ENCODE assay signal across 11 cellular contexts in genomic region chr2:241639385-241639784, GRCh38. TPM values are rescaled to one million over a fixed set of nuclear protein-coding genes. Genes with fewer than 3 reads are reported as not detected.
DNase-seq lines count a peak whose midpoint lies in the region; ATAC-seq and TF ChIP-seq lines count a peak whose summit lies in the region.
"Had no signal": no experiment of that assay in that cellular context is flagged by ENCODE, and none has a peak within 500 bp of the region (broad histone marks: within the 10 kb centered on the region; RNA-seq: fewer than 3 reads in every experiment).

No MANE protein-coding gene starts in this region.

- no peak overlapping the region for H3K9ac ChIP-seq in Loucy (ENCODE audit: low read depth, low read length, poor library complexity, severe bottlenecking)
- H3K9ac ChIP-seq in skeletal muscle tissue (ENCODE audit: low read depth in 1 of 3, low read length in 3 of 3) = peak overlapping the region in 1 of 3 donors; percentile 16

- no peak for ATAC-seq in activated T-cell treated with anti-CD3 and anti-CD28 coated beads, Interleukin-2, amount 50 U/mL, for 72 hours (replicated peaks in 1 of 2)
- ATAC-seq in HG03108 (IDR thresholded peaks at IDR 0.05; ENCODE audit: unreplicated experiment) = no peak
- no peak for ATAC-seq in activated CD8-positive, alpha-beta memory T cell treated with anti-CD3 and anti-CD28 coated beads, Interleukin-2, amount 10 ng/mL, durations not matched to agents 7 days and 5 days

- peak overlapping the region; percentile 97 for H3K4me2 ChIP-seq in Loucy (ENCODE audit: low read depth, low read length, poor library complexity, severe bottlenecking)

- H3K27ac Mint-ChIP-seq in activated T-cell treated with anti-CD3 and anti-CD28 coated beads, Interleukin-2, amount 50 U/mL, for 72 hours = no peak overlapping the region
- no peak overlapping the region for H3K27ac Mint-ChIP-seq in endothelial cell (ENCODE audit: unreplicated experiment)
- H3K27ac Mint-ChIP-seq in activated CD8-positive, alpha-beta memory T cell treated with anti-CD3 and anti-CD28 coated beads, Interleukin-2, amount 10 ng/mL, durations not matched to agents 7 days and 5 days = no peak overlapping the region
- H3K27ac Mint-ChIP-seq: activated naive CD8-positive, alpha-beta T cell treated with anti-CD3 and anti-CD28 coated beads, Interleukin-2, amount 10 ng/mL, durations not matched to agents 7 days and 5 days had no signal

- TF ChIP-seq CTCF in Loucy (conservative IDR thresholded peaks at IDR 0.05; ENCODE audit: low read length) (no peak), endothelial cell (IDR thresholded peaks at IDR 0.05; ENCODE audit: unreplicated experiment) (no peak)

- no peaks in the 10 kb centered on the region for H3K9me3 ChIP-seq in Loucy (ENCODE audit: insufficient read depth, low read depth, low read length)
- H3K9me3 ChIP-seq in skeletal muscle tissue (ENCODE audit: control insufficient read depth in 3 of 3, low read length in 3 of 3) = no peaks in the 10 kb centered on the region
- H3K9me3 ChIP-seq: uterus had no signal

- DNase-seq in activated T-cell treated with anti-CD3 and anti-CD28 coated beads, Interleukin-2, amount 50 U/mL, for 72 hours = no peak
- DNase-seq in activated T-cell treated with anti-CD3 and anti-CD28 coated beads for 4 hours = no peak
- DNase-seq in endothelial cell (ENCODE audit: low spot score) = no peak
- no peak for DNase-seq in KBM-7
- DNase-seq in activated CD8-positive, alpha-beta memory T cell treated with anti-CD3 and anti-CD28 coated beads, Interleukin-2, amount 10 ng/mL, durations not matched to agents 7 days and 5 days = no peak
- DNase-seq: activated CD4-positive, CD25-positive, alpha-beta regulatory T cell treated with anti-CD3 and anti-CD28 coated beads, Interleukin-2, amount 50 U/mL, for 72 hours; activated naive CD8-positive, alpha-beta T cell treated with anti-CD3 and anti-CD28 coated beads, Interleukin-2, amount 10 ng/mL, durations not matched to agents 7 days and 5 days; uterus had no signal

- H3K4me1 ChIP-seq in Loucy (ENCODE audit: insufficient read depth, low read length, poor library complexity, severe bottlenecking) = peaks cover 36% of the 10 kb centered on the region
- H3K4me1 ChIP-seq in skeletal muscle tissue (ENCODE audit: control insufficient read depth in 3 of 3, insufficient read depth in 3 of 3, low read length in 3 of 3) = peaks cover 24 to 40% (median 35%) of the 10 kb centered on the region in 3 donors

- H3K79me2 ChIP-seq in Loucy (ENCODE audit: insufficient read depth, low read length) = peaks cover 86% of the 10 kb centered on the region

- no peaks in the 10 kb centered on the region for H3K9me2 ChIP-seq in Loucy (replicated peaks; ENCODE audit: low read depth, low read length)

- H3F3A ChIP-seq in Loucy (ENCODE audit: low read depth) = no peaks in the 10 kb centered on the region

- peaks cover 58% of the 10 kb centered on the region for H4K20me1 ChIP-seq in Loucy (ENCODE audit: insufficient read depth, low read length, poor library complexity, severe bottlenecking)

- peaks cover 8 to 10% of the 10 kb centered on the region in 2 donors for H3K36me3 Mint-ChIP-seq in activated T-cell treated with anti-CD3 and anti-CD28 coated beads, Interleukin-2, amount 50 U/mL, for 72 hours (ENCODE audit: insufficient read depth in 2 of 2)
- peaks cover 27% of the 10 kb centered on the region for H3K36me3 Mint-ChIP-seq in endothelial cell (ENCODE audit: low read depth, unreplicated experiment)
- H3K36me3 Mint-ChIP-seq in activated CD8-positive, alpha-beta memory T cell treated with anti-CD3 and anti-CD28 coated beads, Interleukin-2, amount 10 ng/mL, durations not matched to agents 7 days and 5 days = peaks cover 22% of the 10 kb centered on the region

- in situ Hi-C loops in KBM-7 (cut with MboI; ENCODE audit: low pct_unique_long_range_greater_than_20kb, low sequenced_read_pairs) = no loop called here

- no peaks in the 10 kb centered on the region for H3K9me3 Mint-ChIP-seq in activated T-cell treated with anti-CD3 and anti-CD28 coated beads, Interleukin-2, amount 50 U/mL, for 72 hours
- no peaks in the 10 kb centered on the region for H3K9me3 Mint-ChIP-seq in endothelial cell (ENCODE audit: unreplicated experiment)
- H3K9me3 Mint-ChIP-seq in activated CD8-positive, alpha-beta memory T cell treated with anti-CD3 and anti-CD28 coated beads, Interleukin-2, amount 10 ng/mL, durations not matched to agents 7 days and 5 days (ENCODE audit: low read depth) = peaks cover 5% of the 10 kb centered on the region

- CTCF ChIA-PET in activated CD8-positive, alpha-beta memory T cell treated with anti-CD3 and anti-CD28 coated beads, Interleukin-2, amount 10 ng/mL, durations not matched to agents 7 days and 5 days (lab: Charles Lee) = no interaction called here

- H3K27me3 ChIP-seq in Loucy (ENCODE audit: insufficient read depth, low read length, poor library complexity, severe bottlenecking) = no peaks in the 10 kb centered on the region
- no peaks in the 10 kb centered on the region for H3K27me3 ChIP-seq in skeletal muscle tissue (ENCODE audit: control insufficient read depth in 3 of 3, insufficient read depth in 3 of 3, low read length in 3 of 3)
- H3K27me3 ChIP-seq: uterus had no signal

- peaks cover 65% of the 10 kb centered on the region for H3K4me1 Mint-ChIP-seq in activated T-cell treated with anti-CD3 and anti-CD28 coated beads, Interleukin-2, amount 50 U/mL, for 72 hours (ENCODE audit: low read depth)
- H3K4me1 Mint-ChIP-seq in endothelial cell (ENCODE audit: unreplicated experiment) = peaks cover 20% of the 10 kb centered on the region
- H3K4me1 Mint-ChIP-seq in activated CD8-positive, alpha-beta memory T cell treated with anti-CD3 and anti-CD28 coated beads, Interleukin-2, amount 10 ng/mL, durations not matched to agents 7 days and 5 days = peaks cover 52% of the 10 kb centered on the region

- H3K4me3 Mint-ChIP-seq in activated T-cell treated with anti-CD3 and anti-CD28 coated beads, Interleukin-2, amount 50 U/mL, for 72 hours = peak overlapping the region; percentile 82 to 100
- peak overlapping the region; percentile 51 for H3K4me3 Mint-ChIP-seq in endothelial cell (ENCODE audit: unreplicated experiment)
- no peak overlapping the region for H3K4me3 Mint-ChIP-seq in activated CD8-positive, alpha-beta memory T cell treated with anti-CD3 and anti-CD28 coated beads, Interleukin-2, amount 10 ng/mL, durations not matched to agents 7 days and 5 days

- no peak overlapping the region for H3K27ac ChIP-seq in skeletal muscle tissue (ENCODE audit: low read depth, low read length)
- H3K27ac ChIP-seq: uterus had no signal

- peak overlapping the region; percentile 85 for H3K4me3 ChIP-seq in Loucy (ENCODE audit: low read length, poor library complexity, severe bottlenecking)
- peak overlapping the region; percentile 41 to 97 (median 63) for H3K4me3 ChIP-seq in skeletal muscle tissue (ENCODE audit: low read length in 3 of 3)

- no peak overlapping the region for H2AFZ ChIP-seq in Loucy (ENCODE audit: low read length)

- H3K27me3 Mint-ChIP-seq in activated T-cell treated with anti-CD3 and anti-CD28 coated beads, Interleukin-2, amount 50 U/mL, for 72 hours (ENCODE audit: low read depth) = no peaks in the 10 kb centered on the region
- H3K27me3 Mint-ChIP-seq in endothelial cell (ENCODE audit: unreplicated experiment) = peaks cover 7% of the 10 kb centered on the region
- no peaks in the 10 kb centered on the region for H3K27me3 Mint-ChIP-seq in activated CD8-positive, alpha-beta memory T cell treated with anti-CD3 and anti-CD28 coated beads, Interleukin-2, amount 10 ng/mL, durations not matched to agents 7 days and 5 days
- H3K27me3 Mint-ChIP-seq: activated naive CD8-positive, alpha-beta T cell treated with anti-CD3 and anti-CD28 coated beads, Interleukin-2, amount 10 ng/mL, durations not matched to agents 7 days and 5 days had no signal

- H3K36me3 ChIP-seq in Loucy (ENCODE audit: insufficient read depth, low read length) (no peaks in the 10 kb centered on the region), skeletal muscle tissue (ENCODE audit: control insufficient read depth in 3 of 3, insufficient read depth in 3 of 3, low read length in 3 of 3) (peaks cover under 1 to 14% (median 6%) of the 10 kb centered on the region in 3 donors)
- H3K36me3 ChIP-seq: uterus had no signal

RNA-seq across cellular contexts. Expression of gene ATG4B, which starts 1.9 kb away (rescaled TPM):
- total RNA-seq in activated T-cell treated with anti-CD3 and anti-CD28 coated beads, Interleukin-2, amount 50 U/mL, for 72 hours = 100 to 1,000 TPM in 1 of 2 donors, 10 to 100 TPM in 1; 97.9 to 109 TPM
- total RNA-seq in endothelial cell (ENCODE audit: unreplicated experiment) (124 TPM), skeletal muscle tissue (29.2 TPM)
- 10 to 100 TPM; 91.4 to 95.3 TPM for total RNA-seq in activated CD8-positive, alpha-beta memory T cell treated with anti-CD3 and anti-CD28 coated beads, Interleukin-2, amount 10 ng/mL, durations not matched to agents 7 days and 5 days

RNA-seq across cellular contexts. Expression of gene THAP4, which starts 2.4 kb away (rescaled TPM):
- total RNA-seq in activated T-cell treated with anti-CD3 and anti-CD28 coated beads, Interleukin-2, amount 50 U/mL, for 72 hours = 10 to 100 TPM; 41.8 to 50.9 TPM
- total RNA-seq in endothelial cell (ENCODE audit: unreplicated experiment) = 42.5 TPM
- total RNA-seq in skeletal muscle tissue = 35.5 TPM
- total RNA-seq in activated CD8-positive, alpha-beta memory T cell treated with anti-CD3 and anti-CD28 coated beads, Interleukin-2, amount 10 ng/mL, durations not matched to agents 7 days and 5 days = 10 to 100 TPM; 38.1 to 39.3 TPM

RNA-seq across cellular contexts. Expression of gene DTYMK, which starts 47.2 kb away (rescaled TPM):
- 10 to 100 TPM; 64.6 to 97.5 TPM for total RNA-seq in activated T-cell treated with anti-CD3 and anti-CD28 coated beads, Interleukin-2, amount 50 U/mL, for 72 hours
- total RNA-seq in endothelial cell (ENCODE audit: unreplicated experiment) = 42.3 TPM
- total RNA-seq in skeletal muscle tissue = 14.1 TPM
- total RNA-seq in activated CD8-positive, alpha-beta memory T cell treated with anti-CD3 and anti-CD28 coated beads, Interleukin-2, amount 10 ng/mL, durations not matched to agents 7 days and 5 days = 10 to 100 TPM; 79.9 to 95.5 TPM
